In genomic region chr2:42917374-42918017, GRCh38 we compare ENCODE assay signal across 9 cellular contexts.
DNase-seq lines count a peak whose midpoint lies in the region; ATAC-seq and TF ChIP-seq lines count a peak whose summit lies in the region.
"Had no signal": no experiment of that assay in that cellular context is flagged by ENCODE, and none has a peak within 500 bp of the region (broad histone marks: within the 10 kb centered on the region; RNA-seq: fewer than 3 reads in every experiment).

No MANE protein-coding gene starts in this region.

- intact Hi-C loops in psoas muscle (cut with DNase I) = no loop called here

- no peaks in the 10 kb centered on the region for H3K27me3 ChIP-seq in psoas muscle (ENCODE audit: insufficient read depth in 3 of 3, low read length in 2 of 3)

- no peak overlapping the region for H3K4me3 ChIP-seq in psoas muscle

- 37 to 55% (median 40%) methylated on average over 11 of the region's 11 CpGs for WGBS in psoas muscle, 3 donors

- no peaks in the 10 kb centered on the region for H3K4me1 ChIP-seq in psoas muscle

- TF ChIP-seq CTCF in psoas muscle (IDR thresholded peaks at IDR 0.05) = no peak

- ATAC-seq in psoas muscle (peak in 3 of 4 donors; percentile 45 to 65 (median 50)), HG02973 (IDR thresholded peaks at IDR 0.05; ENCODE audit: unreplicated experiment) (no peak)

- peak overlapping the region; percentile 9 for H3K27ac ChIP-seq in psoas muscle

- H3K9me3 ChIP-seq in psoas muscle = no peaks in the 10 kb centered on the region

- H3K36me3 ChIP-seq in psoas muscle (ENCODE audit: insufficient read depth in 1 of 2, low read depth in 1 of 2) = no peaks in the 10 kb centered on the region

- DNase-seq in GM03348 (ENCODE audit: low spot score) (peak; percentile 85), NCI-H1694 treated with DMSO at 0.1 percent for 48 hours (lab: John Stamatoyannopoulos, UW) (peak; percentile 15), fibroblast of the conjunctiva (ENCODE audit: low read depth) (peak; percentile 69), psoas muscle (peak in 1 of 2 donors; percentile 52), globus pallidus (ENCODE audit: low spot score) (no peak), NCI-H187 treated with DMSO at 0.1 percent for 48 hours (lab: John Stamatoyannopoulos, UW) (no peak), LoVo (ENCODE audit: low spot score) (no peak)
- DNase-seq: OCI-M1 had no signal

Comparison
In these comparisons a context has a peak if more than half of its experiments do, and no peak if none do; other contexts are left out.
1. DNase-seq: peak in GM03348 (single experiment), NCI-H1694 treated with DMSO at 0.1 percent for 48 hours (single experiment) and fibroblast of the conjunctiva (single experiment); none in globus pallidus (single experiment), NCI-H187 treated with DMSO at 0.1 percent for 48 hours (single experiment) and LoVo (single experiment).